ENCODE assay signal across 23 cellular contexts in the genomic region with DNA sequence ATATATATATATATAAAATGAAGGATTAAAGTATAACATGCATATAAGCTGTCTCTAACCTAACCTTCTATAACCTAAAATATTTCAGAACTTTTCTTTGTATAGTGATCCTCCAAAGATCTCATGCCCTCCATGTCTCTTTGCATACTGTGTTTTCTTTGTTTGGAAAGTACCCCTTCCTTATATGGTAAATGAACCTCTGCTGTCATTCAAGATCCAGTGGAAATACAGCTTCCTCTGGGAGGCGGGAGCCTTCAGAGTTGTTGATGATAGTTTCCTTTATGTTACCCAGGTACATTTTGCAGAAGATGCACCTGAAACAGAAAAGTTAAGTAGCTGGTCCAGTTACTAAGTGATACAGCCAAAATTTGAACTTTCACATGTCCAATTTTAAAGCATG.
"Had no signal": no experiment of that assay in that cellular context is flagged by ENCODE, and none has a peak within 500 bp of the region (broad histone marks: within the 10 kb centered on the region; RNA-seq: fewer than 3 reads in every experiment).

No MANE protein-coding gene starts in this region.

- H3K27ac Mint-ChIP-seq: naive thymus-derived CD8-positive, alpha-beta T cell; progenitor cell of endocrine pancreas; stimulated activated effector memory CD8-positive, alpha-beta T cell treated with anti-CD3 and anti-CD28 coated beads, Interleukin-12 subunit alpha, Interleukin-12 subunit beta, amount 100 ng/mL, for 72 hours; type B pancreatic cell had no signal

- H3K4me1 ChIP-seq: suprapubic skin, uterus had no signal

- DNase-seq: effector memory CD4-positive, alpha-beta T cell; glutamatergic neuron; islet precursor cell; mammary epithelial cell; mucosa of descending colon; naive thymus-derived CD8-positive, alpha-beta T cell; nucleus accumbens; pancreas; right cardiac atrium; stimulated activated CD4-positive, alpha-beta T cell treated with anti-CD3 and anti-CD28 coated beads, Interleukin-4, amount 100 ng/mL, for 1 hour; stimulated activated CD8-positive, alpha-beta memory T cell treated with anti-CD3 and anti-CD28 coated beads, Interleukin-4, amount 100 ng/mL, for 48 hours; stimulated activated naive CD8-positive, alpha-beta T cell treated with anti-CD3 and anti-CD28 coated beads, Interleukin-15, Interleukin-2, amounts not matched to agents 100 U/mL and 50 U/mL, for 24 hours; thyroid gland; uterus had no signal

- H3K36me3 ChIP-seq: esophagus muscularis mucosa, gastroesophageal sphincter, pancreas, suprapubic skin, thyroid gland, uterus had no signal

- H3K4me1 Mint-ChIP-seq: naive thymus-derived CD8-positive, alpha-beta T cell; stimulated activated effector memory CD8-positive, alpha-beta T cell treated with anti-CD3 and anti-CD28 coated beads, Interleukin-12 subunit alpha, Interleukin-12 subunit beta, amount 100 ng/mL, for 72 hours had no signal

- H3K4me3 ChIP-seq: esophagus muscularis mucosa, gastroesophageal sphincter, hepatocyte, mucosa of descending colon, pancreas, suprapubic skin, thyroid gland, uterus had no signal

- H3K27me3 ChIP-seq: esophagus muscularis mucosa, gastroesophageal sphincter, hepatocyte, pancreas, suprapubic skin, thyroid gland, uterus had no signal

- H3K4me2 ChIP-seq: hepatocyte had no signal

- H3K27me3 Mint-ChIP-seq: naive thymus-derived CD8-positive, alpha-beta T cell; progenitor cell of endocrine pancreas; type B pancreatic cell had no signal

- H3K9me3 ChIP-seq: esophagus muscularis mucosa, gastroesophageal sphincter, mucosa of descending colon, pancreas, suprapubic skin, thyroid gland, uterus had no signal

- H2AFZ ChIP-seq: hepatocyte had no signal

- H3K4me3 Mint-ChIP-seq: naive thymus-derived CD8-positive, alpha-beta T cell; stimulated activated effector memory CD8-positive, alpha-beta T cell treated with anti-CD3 and anti-CD28 coated beads, Interleukin-12 subunit alpha, Interleukin-12 subunit beta, amount 100 ng/mL, for 72 hours; type B pancreatic cell had no signal

- ATAC-seq: gastroesophageal sphincter; left lobe of liver; mucosa of descending colon; naive thymus-derived CD8-positive, alpha-beta T cell; pancreas; right cardiac atrium; stimulated activated effector memory CD8-positive, alpha-beta T cell treated with anti-CD3 and anti-CD28 coated beads, Interleukin-12 subunit alpha, Interleukin-12 subunit beta, amount 100 ng/mL, for 72 hours; stimulated activated naive CD8-positive, alpha-beta T cell treated with anti-CD3 and anti-CD28 coated beads, Interleukin-15, Interleukin-2, amounts not matched to agents 100 U/mL and 50 U/mL, for 24 hours had no signal

- H3K9me3 Mint-ChIP-seq: naive thymus-derived CD8-positive, alpha-beta T cell; stimulated activated effector memory CD8-positive, alpha-beta T cell treated with anti-CD3 and anti-CD28 coated beads, Interleukin-12 subunit alpha, Interleukin-12 subunit beta, amount 100 ng/mL, for 72 hours; type B pancreatic cell had no signal

- H3K36me3 Mint-ChIP-seq: naive thymus-derived CD8-positive, alpha-beta T cell; stimulated activated effector memory CD8-positive, alpha-beta T cell treated with anti-CD3 and anti-CD28 coated beads, Interleukin-12 subunit alpha, Interleukin-12 subunit beta, amount 100 ng/mL, for 72 hours; type B pancreatic cell had no signal

- H3K79me2 ChIP-seq: hepatocyte had no signal

- H3K27ac ChIP-seq: epithelial cell of prostate, esophagus muscularis mucosa, gastroesophageal sphincter, hepatocyte, pancreas, suprapubic skin, thyroid gland, uterus had no signal
